ENCODE assay signal across 8 cellular contexts in genomic region chr5:13478831-13479465, GRCh38.
DNase-seq lines count a peak whose midpoint lies in the region; ATAC-seq and TF ChIP-seq lines count a peak whose summit lies in the region.

No MANE protein-coding gene starts in this region.

- H3K4me1 ChIP-seq in DND-41 (ENCODE audit: insufficient read depth, low read length) (no peaks in the 10 kb centered on the region), colonic mucosa (no peaks in the 10 kb centered on the region), prostate gland (replicated peaks) (no peaks in the 10 kb centered on the region)

- no peaks in the 10 kb centered on the region for H3K36me3 Mint-ChIP-seq in CD4-positive, alpha-beta T cell (ENCODE audit: low read depth)

- ATAC-seq in DND-41 (ENCODE audit: insufficient read depth, low read depth): no peak
- ATAC-seq in HG03354 (IDR thresholded peaks at IDR 0.05; ENCODE audit: poor library complexity, severe bottlenecking, unreplicated experiment): peak; percentile 68
- ATAC-seq in CD4-positive, alpha-beta T cell (ENCODE audit: poor library complexity): no peak
- no peak for ATAC-seq in GM21447 (IDR thresholded peaks at IDR 0.05; ENCODE audit: unreplicated experiment)

- no peak overlapping the region for H3K27ac Mint-ChIP-seq in CD4-positive, alpha-beta T cell

- H3K27me3 Mint-ChIP-seq in CD4-positive, alpha-beta T cell: no peaks in the 10 kb centered on the region

- POLR2A ChIA-PET in CD4-positive, alpha-beta T cell (lab: Charles Lee): no interaction called here

- 28% methylated on average over 9 of the region's 9 CpGs for WGBS in prostate gland

- intact Hi-C loops in colonic mucosa (cut with DNase I) (no loop called here), prostate gland (cut with DNase I) (no loop called here)
- intact Hi-C loops in CD4-positive, alpha-beta T cell (cut with DNase I, micrococcal nuclease): no loop called here

- H3K4me2 ChIP-seq in DND-41 (ENCODE audit: insufficient read depth, low read length): no peak overlapping the region

- H3K27ac ChIP-seq in DND-41 (ENCODE audit: low read length) (no peak overlapping the region), colonic mucosa (no peak overlapping the region), prostate gland (no peak overlapping the region)
- no peak overlapping the region for H3K27ac ChIP-seq in CD4-positive, alpha-beta T cell (ENCODE audit: low read depth, low read length)

- H3K27me3 ChIP-seq in DND-41 (ENCODE audit: insufficient read depth, low read length, poor library complexity) (no peaks in the 10 kb centered on the region), colonic mucosa (no peaks in the 10 kb centered on the region), prostate gland (replicated peaks; ENCODE audit: insufficient read depth) (no peaks in the 10 kb centered on the region)
- H3K27me3 ChIP-seq in CD4-positive, alpha-beta T cell (ENCODE audit: control insufficient read depth, insufficient read depth, low read length): no peaks in the 10 kb centered on the region

- H3K4me3 Mint-ChIP-seq in CD4-positive, alpha-beta T cell: no peak overlapping the region

- H3K4me1 Mint-ChIP-seq in CD4-positive, alpha-beta T cell (ENCODE audit: low read depth): no peaks in the 10 kb centered on the region

- H3K9me3 ChIP-seq in DND-41 (ENCODE audit: insufficient read depth, low read length, severe bottlenecking) (no peaks in the 10 kb centered on the region), colonic mucosa (no peaks in the 10 kb centered on the region), prostate gland (no peaks in the 10 kb centered on the region)
- H3K9me3 ChIP-seq in CD4-positive, alpha-beta T cell (ENCODE audit: control insufficient read depth, low read length): no peaks in the 10 kb centered on the region

- CTCF ChIA-PET in CD4-positive, alpha-beta T cell (lab: Charles Lee): no interaction called here

- no peaks in the 10 kb centered on the region for H3K36me3 ChIP-seq in DND-41 (ENCODE audit: insufficient read depth, low read length)
- no peaks in the 10 kb centered on the region for H3K36me3 ChIP-seq in colonic mucosa
- no peaks in the 10 kb centered on the region for H3K36me3 ChIP-seq in prostate gland

- peaks cover 4% of the 10 kb centered on the region for H3K9me3 Mint-ChIP-seq in CD4-positive, alpha-beta T cell

- TF ChIP-seq CTCF in DND-41 (IDR thresholded peaks at IDR 0.05; ENCODE audit: borderline replicate concordance, extremely low read depth, low read length, poor library complexity, severe bottlenecking): peak; percentile 37
- peak; percentile 37 for TF ChIP-seq CTCF in colonic mucosa (IDR thresholded peaks at IDR 0.05)
- peak in 2 of 4 experiments; percentile 10 to 54 for TF ChIP-seq CTCF in prostate gland (IDR thresholded peaks at IDR 0.05)
- TF ChIP-seq CTCF in CD4-positive, alpha-beta T cell (IDR thresholded peaks at IDR 0.05): no peak

- no peak overlapping the region for H3K4me3 ChIP-seq in DND-41 (ENCODE audit: low read depth in 1 of 2, low read length in 2 of 2)
- no peak overlapping the region for H3K4me3 ChIP-seq in colonic mucosa
- H3K4me3 ChIP-seq in prostate gland: no peak overlapping the region

- H3K79me2 ChIP-seq in DND-41 (ENCODE audit: insufficient read depth, low read length): no peaks in the 10 kb centered on the region

- H3K9ac ChIP-seq in DND-41 (ENCODE audit: low read depth, low read length): no peak overlapping the region
- H3K9ac ChIP-seq in colonic mucosa (ENCODE audit: low read depth in 2 of 2, low read length in 2 of 2): no peak overlapping the region

- DNase-seq in DND-41 (no peak), NCI-H82 treated with DMSO at 0.1 percent for 48 hours (lab: John Stamatoyannopoulos, UW; ENCODE audit: unreplicated experiment) (peak; percentile 8), colonic mucosa (no peak), middle frontal gyrus (ENCODE audit: extremely low spot score, low spot score) (peak; percentile 53), prostate gland (ENCODE audit: low spot score) (no peak)
- DNase-seq in CD4-positive, alpha-beta T cell: no peak

- H4K20me1 ChIP-seq in DND-41 (ENCODE audit: insufficient read depth, low read length): no peaks in the 10 kb centered on the region

- no peak overlapping the region for H2AFZ ChIP-seq in DND-41 (ENCODE audit: low read depth, low read length)

- no peak for TF ChIP-seq POLR2A in prostate gland (IDR thresholded peaks at IDR 0.05)

Comparison
In these comparisons a context has a peak if more than half of its experiments do, and no peak if none do; other contexts are left out.
1. DNase-seq: peak in NCI-H82 treated with DMSO at 0.1 percent for 48 hours (single experiment) and middle frontal gyrus (single experiment); none in DND-41 (single experiment), colonic mucosa (single experiment), prostate gland (single experiment) and CD4-positive, alpha-beta T cell (0 of 10).